ENCODE assay signal across 16 cellular contexts in genomic region chr20:61413752-61414151, GRCh38.
DNase-seq lines count a peak whose midpoint lies in the region; ATAC-seq, FAIRE-seq and TF ChIP-seq lines count a peak whose summit lies in the region.
"Had no signal": no experiment of that assay in that cellular context is flagged by ENCODE, and none has a peak within 500 bp of the region (broad histone marks: within the 10 kb centered on the region; RNA-seq: fewer than 3 reads in every experiment).

No MANE protein-coding gene starts in this region.

- no peak for FAIRE-seq in kidney (lab: Jason Lieb, UNC)
- FAIRE-seq: H54 had no signal

- no peak overlapping the region for H3K9ac ChIP-seq in kidney (ENCODE audit: low read length in 2 of 2)
- H3K9ac ChIP-seq: BLaER1 treated with 17β-estradiol and CSF1 and Interleukin-3, amounts not matched to agents 10 nM and 100 nM; GM23248 had no signal

- H3K4me1 ChIP-seq in kidney (ENCODE audit: control insufficient read depth in 1 of 2, insufficient read depth in 1 of 2, low read depth in 1 of 2, low read length in 2 of 2) (no peaks in the 10 kb centered on the region), spleen (no peaks in the 10 kb centered on the region)

- H3K27me3 ChIP-seq in spleen (replicated peaks in 1 of 7) = no peaks in the 10 kb centered on the region
- H3K27me3 ChIP-seq: BLaER1 treated with 17β-estradiol and CSF1 and Interleukin-3, amounts not matched to agents 10 nM and 100 nM had no signal

- no peak for TF ChIP-seq CTCF in kidney (IDR thresholded peaks at IDR 0.05; ENCODE audit: borderline replicate concordance, extremely low read depth, insufficient read depth)
- TF ChIP-seq CTCF in spleen (IDR thresholded peaks at IDR 0.05 in 8 of 11, conservative IDR thresholded peaks at IDR 0.05 in 3 of 11) = no peak

- H3K27ac ChIP-seq in angular gyrus (ENCODE audit: low read depth, low read length) (peak overlapping the region; percentile 78), cingulate gyrus (ENCODE audit: low read depth, low read length) (peak overlapping the region; percentile 81), kidney (ENCODE audit: low read depth in 2 of 2, low read length in 2 of 2) (no peak overlapping the region), substantia nigra (ENCODE audit: low read depth, low read length, poor library complexity, severe bottlenecking) (peak overlapping the region; percentile 82), spleen (no peak overlapping the region)
- H3K27ac ChIP-seq: BLaER1 treated with 17β-estradiol and CSF1 and Interleukin-3, amounts not matched to agents 10 nM and 100 nM; GM23248 had no signal

- intact Hi-C loops in kidney (cut with DNase I) (no loop called here), spleen (cut with DNase I; ENCODE audit: low total_unique reads) (no loop called here)

- H3K36me3 ChIP-seq in kidney (ENCODE audit: control insufficient read depth in 1 of 2, insufficient read depth in 2 of 2, low read length in 2 of 2) = no peaks in the 10 kb centered on the region
- no peaks in the 10 kb centered on the region for H3K36me3 ChIP-seq in spleen
- H3K36me3 ChIP-seq: BLaER1 treated with 17β-estradiol and CSF1 and Interleukin-3, amounts not matched to agents 10 nM and 100 nM had no signal

- H3K9me3 ChIP-seq in kidney (ENCODE audit: control insufficient read depth in 1 of 2, low read length in 2 of 2) (no peaks in the 10 kb centered on the region), spleen (peaks cover 0 to 50% (median 5%) of the 10 kb centered on the region in 8 donors)

- no peak for TF ChIP-seq POLR2A in spleen (IDR thresholded peaks at IDR 0.05)

- DNase-seq in kidney (peak; percentile 7), substantia nigra (lab: John Stamatoyannopoulos, UW) (no peak), NCI-H69 (lab: John Stamatoyannopoulos, UW) (no peak), spleen (no peak)
- DNase-seq in stimulated activated CD4-positive, alpha-beta T cell treated with anti-CD3 and anti-CD28 coated beads, Interleukin-2, amount 100 ng/mL, for 24 hours = no peak
- DNase-seq: Calu3; CD8-positive, alpha-beta T cell; GF-D8; GM23248; HCEC 1CT; HFFc6 had no signal

- H3K4me3 ChIP-seq in kidney (ENCODE audit: low read length in 2 of 2) (no peak overlapping the region), spleen (no peak overlapping the region)
- H3K4me3 ChIP-seq: BLaER1 treated with 17β-estradiol and CSF1 and Interleukin-3, amounts not matched to agents 10 nM and 100 nM; GM23248 had no signal

- no peak for ATAC-seq in HG03159 (IDR thresholded peaks at IDR 0.05; ENCODE audit: unreplicated experiment)
- ATAC-seq: CD8-positive, alpha-beta T cell had no signal

- 87 to 94% (median 93%) methylated on average over 4 of the region's 4 CpGs for WGBS in spleen, 5 donors

Comparison
In these comparisons a context has a peak if more than half of its experiments do, and no peak if none do; other contexts are left out.
1. H3K27ac ChIP-seq: peak in angular gyrus (single experiment), cingulate gyrus (single experiment) and substantia nigra (single experiment); none in kidney (0 of 2) and spleen (0 of 8).